In genomic region chr4:17276821-17277220, GRCh38 we compare ENCODE assay signal across 15 cellular contexts.
DNase-seq lines count a peak whose midpoint lies in the region; ATAC-seq and TF ChIP-seq lines count a peak whose summit lies in the region.
"Had no signal": no experiment of that assay in that cellular context is flagged by ENCODE, and none has a peak within 500 bp of the region (broad histone marks: within the 10 kb centered on the region; RNA-seq: fewer than 3 reads in every experiment).

No MANE protein-coding gene starts in this region.

- H4K20me1 ChIP-seq in fibroblast of lung (ENCODE audit: control insufficient read depth, extremely low read depth, insufficient read depth, low read length), result no peaks in the 10 kb centered on the region

- intact Hi-C loops in A673 (cut with micrococcal nuclease; ENCODE audit: unreplicated experiment), result no loop called here

- no peak overlapping the region for H3K4me3 Mint-ChIP-seq in stimulated activated naive CD8-positive, alpha-beta T cell treated with anti-CD3 and anti-CD28 coated beads, Interleukin-15, amount 100 ng/mL, for 72 hours

- no peak overlapping the region for H3K18ac ChIP-seq in mesendoderm (ENCODE audit: low read length)

- H3K9me3 ChIP-seq in A673 (ENCODE audit: low read depth, low read length, poor library complexity, severe bottlenecking) (no peaks in the 10 kb centered on the region), MG63 (no peaks in the 10 kb centered on the region), fibroblast of lung (ENCODE audit: control insufficient read depth, insufficient read depth, low read depth, low read length) (no peaks in the 10 kb centered on the region)
- H3K9me3 ChIP-seq: adrenal gland had no signal

- BruUV-seq in A673 (replicated peaks; lab: Mats Ljungman, UMichigan), result no TSS peak

- POLR2A ChIA-PET in A673 (lab: Charles Lee; ENCODE audit: low non-redundant PET), result interaction anchor here (0.6 kb wide), 1 partner anchor 83 kb away, joined by 3 read pairs; no protein-coding TSS in a partner anchor

- H4K8ac ChIP-seq in mesendoderm (ENCODE audit: low read depth, low read length), result no peak overlapping the region

- H3K4me2 ChIP-seq in fibroblast of lung (ENCODE audit: extremely low read depth, insufficient read depth, low read length) (no peak overlapping the region), mesendoderm (ENCODE audit: low read length) (no peak overlapping the region)

- peaks cover 12% of the 10 kb centered on the region for H3K4me1 ChIP-seq in A673 (ENCODE audit: insufficient read depth, low read length, poor library complexity, severe bottlenecking)
- H3K4me1 ChIP-seq in fibroblast of lung (ENCODE audit: control insufficient read depth, extremely low read depth, insufficient read depth, low read length), result no peaks in the 10 kb centered on the region
- peaks cover 5% of the 10 kb centered on the region for H3K4me1 ChIP-seq in mesendoderm (ENCODE audit: control insufficient read depth, low read depth, low read length)

- H3K4me1 Mint-ChIP-seq in stimulated activated naive CD8-positive, alpha-beta T cell treated with anti-CD3 and anti-CD28 coated beads, Interleukin-15, amount 100 ng/mL, for 72 hours, result no peaks in the 10 kb centered on the region

- H2BK15ac ChIP-seq in mesendoderm (replicated peaks; ENCODE audit: low read depth), result no peak overlapping the region

- H3K27me3 ChIP-seq in A673 (replicated peaks; ENCODE audit: insufficient read depth, low read depth, low read length, poor library complexity) (no peaks in the 10 kb centered on the region), MG63 (no peaks in the 10 kb centered on the region), fibroblast of lung (ENCODE audit: control insufficient read depth, insufficient read depth, low read length) (no peaks in the 10 kb centered on the region), mesendoderm (ENCODE audit: insufficient read depth, low read length, poor library complexity) (no peaks in the 10 kb centered on the region)
- H3K27me3 ChIP-seq: adrenal gland had no signal

- H3K4me3 ChIP-seq in A673 (ENCODE audit: low read depth, low read length, poor library complexity, severe bottlenecking) (no peak overlapping the region), MG63 (no peak overlapping the region), fibroblast of lung (replicated peaks in 1 of 4; ENCODE audit: control extremely low read depth in 1 of 4, insufficient read depth in 1 of 4, low read depth in 3 of 4, low read length in 4 of 4) (no peak overlapping the region), mesendoderm (ENCODE audit: low read length) (no peak overlapping the region)
- H3K4me3 ChIP-seq: adrenal gland had no signal

- H3K27ac Mint-ChIP-seq in stimulated activated naive CD8-positive, alpha-beta T cell treated with anti-CD3 and anti-CD28 coated beads, Interleukin-15, amount 100 ng/mL, for 72 hours, result no peak overlapping the region

- H3K27me3 Mint-ChIP-seq in stimulated activated naive CD8-positive, alpha-beta T cell treated with anti-CD3 and anti-CD28 coated beads, Interleukin-15, amount 100 ng/mL, for 72 hours, result peaks cover 10% of the 10 kb centered on the region

- WGBS in mesendoderm (ENCODE audit: extremely low coverage, insufficient coverage, low lambda C conversion rate), result no CpG with 5 or more reads among the region's 6 CpGs

- CTCF ChIA-PET in A673 (lab: Charles Lee), result interaction anchor here (0.6 kb wide), 3 partner anchors 22 to 147 kb away, joined by 4 read pairs; no protein-coding TSS in a partner anchor

- no peaks in the 10 kb centered on the region for H3K9me3 Mint-ChIP-seq in stimulated activated naive CD8-positive, alpha-beta T cell treated with anti-CD3 and anti-CD28 coated beads, Interleukin-15, amount 100 ng/mL, for 72 hours

- no peak overlapping the region for H3K23ac ChIP-seq in mesendoderm (ENCODE audit: low read length)

- H3K4ac ChIP-seq in mesendoderm (ENCODE audit: low read depth, low read length), result no peak overlapping the region

- TF ChIP-seq CTCF in A673 (conservative IDR thresholded peaks at IDR 0.05; ENCODE audit: low read depth, low read length), result no peak
- no peak for TF ChIP-seq CTCF in fibroblast of lung (conservative IDR thresholded peaks at IDR 0.05 in 1 of 2, IDR thresholded peaks at IDR 0.05 in 1 of 2; ENCODE audit: low read depth in 1 of 2, low read length in 2 of 2)

- H2BK5ac ChIP-seq in mesendoderm (ENCODE audit: low read length), result no peak overlapping the region

- H3K56ac ChIP-seq in mesendoderm (ENCODE audit: low read length), result no peak overlapping the region

- DNase-seq in A673 (ENCODE audit: low spot score), result peak; percentile 26
- DNase-seq in MG63, result peak; percentile 10
- peak; percentile 32 to 66 for DNase-seq in fibroblast of lung (ENCODE audit: low read depth in 2 of 2)
- DNase-seq in mesendoderm, result peak; percentile 44
- DNase-seq in KBM-7, result no peak
- DNase-seq in Kasumi-1 (lab: John Stamatoyannopoulos, UW), result no peak
- DNase-seq in stimulated activated naive CD8-positive, alpha-beta T cell treated with anti-CD3 and anti-CD28 coated beads, Interleukin-15, amount 100 ng/mL, for 72 hours, result no peak
- DNase-seq: activated CD8-positive, alpha-beta memory T cell treated with anti-CD3 and anti-CD28 coated beads, Interleukin-2, amount 50 U/mL, for 4 hours; DMS79; NCI-H2227 treated with DMSO at 0.1 percent for 48 hours; small intestine; trophoblast cell had no signal

- H3K27ac ChIP-seq in A673 (ENCODE audit: low read depth, low read length, poor library complexity, severe bottlenecking), result no peak overlapping the region
- H3K27ac ChIP-seq in fibroblast of lung (ENCODE audit: insufficient read depth, low read length), result no peak overlapping the region
- H3K27ac ChIP-seq in mesendoderm (ENCODE audit: low read depth, low read length), result no peak overlapping the region
- H3K27ac ChIP-seq: adrenal gland, HL-60 had no signal

- no peak for ATAC-seq in GM18861 (IDR thresholded peaks at IDR 0.05; ENCODE audit: unreplicated experiment)
- ATAC-seq in stimulated activated naive CD8-positive, alpha-beta T cell treated with anti-CD3 and anti-CD28 coated beads, Interleukin-15, amount 100 ng/mL, for 72 hours, result no peak

- peak overlapping the region; percentile 70 for H2AFZ ChIP-seq in fibroblast of lung (ENCODE audit: low read length)

- H3K36me3 ChIP-seq in A673 (ENCODE audit: insufficient read depth, low read length, poor library complexity, severe bottlenecking) (no peaks in the 10 kb centered on the region), MG63 (no peaks in the 10 kb centered on the region), fibroblast of lung (ENCODE audit: control insufficient read depth, insufficient read depth, low read length) (no peaks in the 10 kb centered on the region), mesendoderm (ENCODE audit: control insufficient read depth, insufficient read depth, low read length) (no peaks in the 10 kb centered on the region)
- H3K36me3 ChIP-seq: adrenal gland had no signal

- no peaks in the 10 kb centered on the region for H3K79me1 ChIP-seq in mesendoderm (ENCODE audit: low read length)

- no peak overlapping the region for H2BK120ac ChIP-seq in mesendoderm (ENCODE audit: low read depth, low read length)

- no peak overlapping the region for H3K9ac ChIP-seq in fibroblast of lung (ENCODE audit: insufficient read depth, low read length)
- H3K9ac ChIP-seq in mesendoderm (ENCODE audit: low read length), result no peak overlapping the region

- in situ Hi-C loops in KBM-7 (cut with MboI; ENCODE audit: low pct_unique_long_range_greater_than_20kb, low sequenced_read_pairs), result no loop called here

- no peak overlapping the region for H4K5ac ChIP-seq in mesendoderm (ENCODE audit: low read length)

- no peak overlapping the region for H2AK5ac ChIP-seq in mesendoderm (ENCODE audit: low read length)

- H3K79me2 ChIP-seq in fibroblast of lung (ENCODE audit: control insufficient read depth, insufficient read depth, low read length), result no peaks in the 10 kb centered on the region
- H3K79me2 ChIP-seq in mesendoderm (ENCODE audit: control insufficient read depth, insufficient read depth, low read length), result no peaks in the 10 kb centered on the region

Comparison
In these comparisons a context has a peak if more than half of its experiments do, and no peak if none do; other contexts are left out.
1. DNase-seq: peak in A673 (single experiment), MG63 (single experiment), fibroblast of lung (2 of 2) and mesendoderm (single experiment); none in KBM-7 (single experiment), Kasumi-1 (0 of 2) and stimulated activated naive CD8-positive, alpha-beta T cell treated with anti-CD3 and anti-CD28 coated beads, Interleukin-15, amount 100 ng/mL, for 72 hours (0 of 2).